Comparison of ENCODE assay signal across 15 cellular contexts in the genomic region with DNA sequence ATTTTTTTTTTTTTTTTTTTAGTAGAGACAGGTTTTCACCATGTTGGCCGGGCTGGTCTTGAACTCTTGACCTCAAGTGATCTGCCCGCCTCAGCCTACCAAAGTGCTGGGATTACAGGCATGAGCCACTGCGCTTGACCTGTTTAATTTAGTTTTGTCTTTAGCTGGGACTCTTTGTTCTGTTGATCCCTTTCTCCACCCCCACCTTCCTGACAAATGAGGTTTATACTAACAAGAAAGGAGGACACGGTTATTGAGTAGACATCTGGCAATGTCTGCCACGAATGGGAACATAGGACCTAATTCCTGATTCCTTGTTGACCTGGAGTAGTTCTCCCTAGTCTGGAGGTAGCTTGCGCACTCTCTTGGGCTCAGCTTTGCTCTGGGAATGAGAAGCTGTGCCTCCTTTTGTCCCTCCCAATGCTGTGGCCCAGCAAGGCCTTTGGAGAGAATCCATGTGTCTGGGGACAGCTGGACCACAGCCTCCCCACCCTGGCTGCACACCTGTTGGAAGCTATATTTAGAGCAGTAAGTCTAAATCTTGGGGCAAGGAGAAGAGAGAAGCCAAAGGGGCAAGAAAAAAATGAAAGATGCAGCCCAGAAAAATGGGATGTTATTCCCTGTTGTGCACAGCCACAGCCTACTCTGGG. TPM values are rescaled to one million over a fixed set of nuclear protein-coding genes. Genes with fewer than 3 reads are reported as not detected.
A peak's percentile ranks its signal among the peaks of the same experiment; 100 is the strongest.
DNase-seq lines count a peak whose midpoint lies in the region; ATAC-seq and TF ChIP-seq lines count a peak whose summit lies in the region.
"Had no signal": no experiment of that assay in that cellular context is flagged by ENCODE, and none has a peak within 500 bp of the region (broad histone marks: within the 10 kb centered on the region; RNA-seq: fewer than 3 reads in every experiment).

No MANE protein-coding gene starts in this region.

- TF ChIP-seq POLR2A in gastrocnemius medialis (IDR thresholded peaks at IDR 0.05): no peak
- no peak for TF ChIP-seq POLR2A in body of pancreas (IDR thresholded peaks at IDR 0.05)

- H3K4me3 ChIP-seq in HEK293 (ENCODE audit: low read depth, low read length) (no peak overlapping the region), gastrocnemius medialis (no peak overlapping the region), body of pancreas (no peak overlapping the region)
- H3K4me3 ChIP-seq: BLaER1 treated with 17β-estradiol and CSF1 and Interleukin-3, amounts not matched to agents 10 nM and 100 nM had no signal

- WGBS in body of pancreas, 2 donors: 70 to 73% methylated on average over 6 of the region's 6 CpGs

- no peak overlapping the region for H3K4me3 Mint-ChIP-seq in glutamatergic neuron (ENCODE audit: unreplicated experiment)
- H3K4me3 Mint-ChIP-seq: CD4-positive, CD25-positive, alpha-beta regulatory T cell had no signal

- H3K9me3 ChIP-seq in HEK293 (ENCODE audit: control insufficient read depth, insufficient read depth, low read depth, low read length): no peaks in the 10 kb centered on the region
- no peaks in the 10 kb centered on the region for H3K9me3 ChIP-seq in gastrocnemius medialis
- H3K9me3 ChIP-seq in body of pancreas: no peaks in the 10 kb centered on the region
- H3K9me3 ChIP-seq: BLaER1 treated with 17β-estradiol and CSF1 and Interleukin-3, amounts not matched to agents 10 nM and 100 nM had no signal

- H3K27ac ChIP-seq in HEK293 (ENCODE audit: extremely low read depth, low read depth, low read length) (no peak overlapping the region), gastrocnemius medialis (peak overlapping the region; percentile 84 to 93 (median 89)), substantia nigra (ENCODE audit: low read depth, low read length, poor library complexity, severe bottlenecking) (no peak overlapping the region), body of pancreas (no peak overlapping the region)
- H3K27ac ChIP-seq: BLaER1 treated with 17β-estradiol and CSF1 and Interleukin-3, amounts not matched to agents 10 nM and 100 nM had no signal

- DNase-seq in NCI-H82 treated with DMSO at 0.1 percent for 48 hours (lab: John Stamatoyannopoulos, UW; ENCODE audit: unreplicated experiment) (peak; percentile 40), glutamatergic neuron (no peak), gastrocnemius medialis (peak; percentile 72 to 92), substantia nigra (lab: John Stamatoyannopoulos, UW) (no peak), NCI-H2107 (lab: John Stamatoyannopoulos, UW) (no peak), body of pancreas (no peak)
- DNase-seq: ACHN; CD4-positive, CD25-positive, alpha-beta regulatory T cell; DMS79 treated with DMSO at 0.1 percent for 48 hours; EL; HCEC 1CT; IMR-90 had no signal

- no peaks in the 10 kb centered on the region for H3K36me3 Mint-ChIP-seq in glutamatergic neuron (ENCODE audit: unreplicated experiment)
- H3K36me3 Mint-ChIP-seq: CD4-positive, CD25-positive, alpha-beta regulatory T cell had no signal

- H3K4me1 ChIP-seq in HEK293 (ENCODE audit: control insufficient read depth, insufficient read depth, low read length) (no peaks in the 10 kb centered on the region), gastrocnemius medialis (peaks cover 28 to 64% of the 10 kb centered on the region in 2 donors), body of pancreas (no peaks in the 10 kb centered on the region)

- intact Hi-C loops in gastrocnemius medialis (cut with DNase I; ENCODE audit: low total_unique reads) (loop anchor here (5.0 kb wide), 4 partner anchors 40 to 156 kb away; partner anchors contain the start of gene ADPGK), body of pancreas (cut with DNase I) (no loop called here)

- TF ChIP-seq CTCF in HEK293 (tag by site-specific recombination; IDR thresholded peaks at IDR 0.05) (no peak), glutamatergic neuron (IDR thresholded peaks at IDR 0.05; ENCODE audit: partially characterized antibody, unreplicated experiment) (no peak), gastrocnemius medialis (IDR thresholded peaks at IDR 0.05 in 4 of 5, conservative IDR thresholded peaks at IDR 0.05 in 1 of 5) (no peak), body of pancreas (IDR thresholded peaks at IDR 0.05) (no peak)

- H3K36me3 ChIP-seq in HEK293 (ENCODE audit: control insufficient read depth in 2 of 2, insufficient read depth in 1 of 2, low read length in 2 of 2) (no peaks in the 10 kb centered on the region), gastrocnemius medialis (no peaks in the 10 kb centered on the region), body of pancreas (replicated peaks in 1 of 2; ENCODE audit: insufficient read depth in 1 of 2, low read depth in 2 of 2) (no peaks in the 10 kb centered on the region)
- H3K36me3 ChIP-seq: BLaER1 treated with 17β-estradiol and CSF1 and Interleukin-3, amounts not matched to agents 10 nM and 100 nM had no signal

- H3K27me3 ChIP-seq in gastrocnemius medialis (no peaks in the 10 kb centered on the region), body of pancreas (no peaks in the 10 kb centered on the region)
- H3K27me3 ChIP-seq: BLaER1 treated with 17β-estradiol and CSF1 and Interleukin-3, amounts not matched to agents 10 nM and 100 nM had no signal

- no peaks in the 10 kb centered on the region for H3K9me3 Mint-ChIP-seq in glutamatergic neuron (ENCODE audit: unreplicated experiment)
- H3K9me3 Mint-ChIP-seq: CD4-positive, CD25-positive, alpha-beta regulatory T cell had no signal

- CTCF ChIA-PET in HEK293 (lab: Yijun Ruan, JAX): interaction anchor here (0.6 to 2.7 kb wide), 6 partner anchors 9 to 435 kb away, joined by 3 to 14 read pairs (median 4); no protein-coding TSS in a partner anchor

- H3K27me3 Mint-ChIP-seq in glutamatergic neuron (ENCODE audit: unreplicated experiment): peaks cover 2% of the 10 kb centered on the region

- ATAC-seq in gastrocnemius medialis: peak; percentile 72 to 73
- no peak for ATAC-seq in HG02623 (IDR thresholded peaks at IDR 0.05; ENCODE audit: unreplicated experiment)
- ATAC-seq in body of pancreas: no peak

- peaks cover 36% of the 10 kb centered on the region for H3K4me1 Mint-ChIP-seq in glutamatergic neuron (ENCODE audit: low read depth, unreplicated experiment)
- H3K4me1 Mint-ChIP-seq: CD4-positive, CD25-positive, alpha-beta regulatory T cell had no signal

- peak overlapping the region; percentile 76 for H3K27ac Mint-ChIP-seq in glutamatergic neuron (ENCODE audit: unreplicated experiment)
- H3K27ac Mint-ChIP-seq: CD4-positive, CD25-positive, alpha-beta regulatory T cell had no signal

- POLR2A ChIA-PET in HEK293 (lab: Yijun Ruan, JAX): interaction anchor here (0.7 kb wide), 1 partner anchor 242 kb away, joined by 3 read pairs; no protein-coding TSS in a partner anchor

- in situ Hi-C loops in gastrocnemius medialis (cut with MboI; ENCODE audit: low sequenced_read_pairs in 4 of 4): loop anchor here in 1 of 4 donors (5.0 kb wide), 1 partner anchor 36 kb away; no protein-coding TSS in a partner anchor

TF ChIP-seq in HEK293, 187 proteins besides CTCF, POLR2A, EP300 and RAD21:
- TF ChIP-seq SCRT2 (tag by site-specific recombination; IDR thresholded peaks at IDR 0.05) (peak; percentile 44; the same call in 1 of the 2 replicates), PRDM10 (tag by site-specific recombination; IDR thresholded peaks at IDR 0.05) (no peak)

RNA-seq across cellular contexts. Expression of gene ADPGK, which starts 53.2 kb away (rescaled TPM):
- total RNA-seq in glutamatergic neuron (ENCODE audit: unreplicated experiment) (33.5 TPM), gastrocnemius medialis (10 to 100 TPM; 13.4 to 23.2 (median 17.2) TPM), body of pancreas (10 to 100 TPM; 52.1 to 85.0 TPM)

Comparison
In these comparisons a context has a peak if more than half of its experiments do, and no peak if none do; other contexts are left out.
1. H3K27ac ChIP-seq: peak in gastrocnemius medialis (4 of 4); none in HEK293 (single experiment), substantia nigra (single experiment) and body of pancreas (0 of 4).
2. DNase-seq: peak in NCI-H82 treated with DMSO at 0.1 percent for 48 hours (single experiment) and gastrocnemius medialis (2 of 2); none in glutamatergic neuron (single experiment), substantia nigra (0 of 49), NCI-H2107 (single experiment) and body of pancreas (0 of 4).
3. ATAC-seq: peak in gastrocnemius medialis (2 of 2); none in HG02623 (single experiment) and body of pancreas (single experiment).